8 cellular contexts compared by ENCODE assay signal in genomic region chr12:56152756-56153137, GRCh38. TPM values are rescaled to one million over a fixed set of nuclear protein-coding genes. Genes with fewer than 3 reads are reported as not detected.
DNase-seq lines count a peak whose midpoint lies in the region; ATAC-seq lines count a peak whose summit lies in the region.

No MANE protein-coding gene starts in this region.

- H3K36me3 Mint-ChIP-seq in activated CD4-positive, alpha-beta memory T cell treated with anti-CD3 and anti-CD28 coated beads, Interleukin-2, amount 10 ng/mL, durations not matched to agents 7 days and 5 days (ENCODE audit: low read depth): peaks cover 26% of the 10 kb centered on the region
- peaks cover 10% of the 10 kb centered on the region for H3K36me3 Mint-ChIP-seq in stimulated activated memory B cell treated with anti-CD40 and anti-IgM and Interleukin-4, amounts not matched to agents 10 μg/mL and 1 μg/mL and 100 μg/mL, for 72 hours

- H3K4me1 Mint-ChIP-seq in activated CD4-positive, alpha-beta memory T cell treated with anti-CD3 and anti-CD28 coated beads, Interleukin-2, amount 10 ng/mL, durations not matched to agents 7 days and 5 days: peaks cover 56% of the 10 kb centered on the region
- H3K4me1 Mint-ChIP-seq in stimulated activated memory B cell treated with anti-CD40 and anti-IgM and Interleukin-4, amounts not matched to agents 10 μg/mL and 1 μg/mL and 100 μg/mL, for 72 hours: peaks cover 52% of the 10 kb centered on the region

- no peaks in the 10 kb centered on the region for H3K9me3 Mint-ChIP-seq in activated CD4-positive, alpha-beta memory T cell treated with anti-CD3 and anti-CD28 coated beads, Interleukin-2, amount 10 ng/mL, durations not matched to agents 7 days and 5 days
- H3K9me3 Mint-ChIP-seq in stimulated activated memory B cell treated with anti-CD40 and anti-IgM and Interleukin-4, amounts not matched to agents 10 μg/mL and 1 μg/mL and 100 μg/mL, for 72 hours: no peaks in the 10 kb centered on the region

- H3K36me3 ChIP-seq in iPS DF 6.9 (ENCODE audit: control insufficient read depth, insufficient read depth, low read length): peaks cover 4% of the 10 kb centered on the region; the same call in 1 of the 2 replicates

- POLR2A ChIA-PET in activated CD4-positive, alpha-beta memory T cell treated with anti-CD3 and anti-CD28 coated beads, Interleukin-2, amount 10 ng/mL, durations not matched to agents 7 days and 5 days (lab: Charles Lee): interaction anchor here (1.9 to 4.7 kb wide), 3 partner anchors 24 to 36 kb away, joined by 13 to 53 read pairs (median 42); partner anchors contain the start of genes ESYT1 and SMARCC2

- no CpG with 5 or more reads among the region's 7 CpGs for WGBS in iPS DF 6.9 (ENCODE audit: insufficient coverage, insufficient read length)

- peak overlapping the region; percentile 100 for H3K27ac Mint-ChIP-seq in activated CD4-positive, alpha-beta memory T cell treated with anti-CD3 and anti-CD28 coated beads, Interleukin-2, amount 10 ng/mL, durations not matched to agents 7 days and 5 days
- peak overlapping the region; percentile 97 for H3K27ac Mint-ChIP-seq in stimulated activated memory B cell treated with anti-CD40 and anti-IgM and Interleukin-4, amounts not matched to agents 10 μg/mL and 1 μg/mL and 100 μg/mL, for 72 hours

- H3K27me3 Mint-ChIP-seq in activated CD4-positive, alpha-beta memory T cell treated with anti-CD3 and anti-CD28 coated beads, Interleukin-2, amount 10 ng/mL, durations not matched to agents 7 days and 5 days: no peaks in the 10 kb centered on the region
- no peaks in the 10 kb centered on the region for H3K27me3 Mint-ChIP-seq in stimulated activated memory B cell treated with anti-CD40 and anti-IgM and Interleukin-4, amounts not matched to agents 10 μg/mL and 1 μg/mL and 100 μg/mL, for 72 hours

- no peak for ATAC-seq in stimulated activated memory B cell treated with anti-CD40 and anti-IgM and Interleukin-4, amounts not matched to agents 10 μg/mL and 1 μg/mL and 100 μg/mL, for 72 hours
- no peak for ATAC-seq in HG02885 (IDR thresholded peaks at IDR 0.05; ENCODE audit: poor library complexity, unreplicated experiment)
- no peak for ATAC-seq in GM21717 (IDR thresholded peaks at IDR 0.05; ENCODE audit: unreplicated experiment)
- no peak for ATAC-seq in GM18520 (IDR thresholded peaks at IDR 0.05; ENCODE audit: unreplicated experiment)

- CTCF ChIA-PET in activated CD4-positive, alpha-beta memory T cell treated with anti-CD3 and anti-CD28 coated beads, Interleukin-2, amount 10 ng/mL, durations not matched to agents 7 days and 5 days (lab: Charles Lee): no interaction called here

- DNase-seq in NCI-H1417 (lab: John Stamatoyannopoulos, UW) (peak in 2 of 3 experiments; percentile 61), NCI-H1417 treated with DMSO at 0.1 percent for 48 hours (lab: John Stamatoyannopoulos, UW) (no peak), iPS DF 6.9 (ENCODE audit: low read depth, low spot score) (no peak)
- DNase-seq in activated CD4-positive, alpha-beta memory T cell treated with anti-CD3 and anti-CD28 coated beads, Interleukin-2, amount 10 ng/mL, durations not matched to agents 7 days and 5 days: no peak

- peak overlapping the region; percentile 86; the same call in 1 of the 2 replicates for H3K4me3 ChIP-seq in iPS DF 6.9 (ENCODE audit: low read length)

- peak overlapping the region; percentile 94 for H3K4me3 Mint-ChIP-seq in activated CD4-positive, alpha-beta memory T cell treated with anti-CD3 and anti-CD28 coated beads, Interleukin-2, amount 10 ng/mL, durations not matched to agents 7 days and 5 days
- H3K4me3 Mint-ChIP-seq in stimulated activated memory B cell treated with anti-CD40 and anti-IgM and Interleukin-4, amounts not matched to agents 10 μg/mL and 1 μg/mL and 100 μg/mL, for 72 hours: peak overlapping the region; percentile 92

- H3K27me3 ChIP-seq in iPS DF 6.9 (ENCODE audit: control insufficient read depth, insufficient read depth, low read length): no peaks in the 10 kb centered on the region

- H3K4me1 ChIP-seq in iPS DF 6.9 (ENCODE audit: control insufficient read depth, insufficient read depth, low read length): no peaks in the 10 kb centered on the region; the same call in 1 of the 2 replicates

- no peaks in the 10 kb centered on the region for H3K9me3 ChIP-seq in iPS DF 6.9 (ENCODE audit: control insufficient read depth, insufficient read depth, low read length)

- H3K27ac ChIP-seq in iPS DF 6.9 (ENCODE audit: low read length): no peak overlapping the region

RNA-seq across cellular contexts. Expression of gene MYL6B, which starts 0.4 kb away (rescaled TPM):
- total RNA-seq in activated CD4-positive, alpha-beta memory T cell treated with anti-CD3 and anti-CD28 coated beads, Interleukin-2, amount 10 ng/mL, durations not matched to agents 7 days and 5 days: 10 to 100 TPM; 60.4 to 63.2 TPM

RNA-seq across cellular contexts. Expression of gene MYL6, which starts 5.4 kb away (rescaled TPM):
- 1,000 to 10,000 TPM; 1,594 to 1,602 TPM for total RNA-seq in activated CD4-positive, alpha-beta memory T cell treated with anti-CD3 and anti-CD28 coated beads, Interleukin-2, amount 10 ng/mL, durations not matched to agents 7 days and 5 days

RNA-seq across cellular contexts. Expression of gene ESYT1, which starts 24.7 kb away (rescaled TPM):
- 100 to 1,000 TPM; 266 to 279 TPM for total RNA-seq in activated CD4-positive, alpha-beta memory T cell treated with anti-CD3 and anti-CD28 coated beads, Interleukin-2, amount 10 ng/mL, durations not matched to agents 7 days and 5 days

RNA-seq across cellular contexts. Expression of gene ZC3H10, which starts 34.7 kb away (rescaled TPM):
- 10 to 100 TPM in 1 of 2 experiments, 1 to 10 TPM in 1; 8.0 to 10.3 TPM for total RNA-seq in activated CD4-positive, alpha-beta memory T cell treated with anti-CD3 and anti-CD28 coated beads, Interleukin-2, amount 10 ng/mL, durations not matched to agents 7 days and 5 days

RNA-seq across cellular contexts. Expression of gene RPL41, which starts 36.3 kb away (rescaled TPM):
- 1,000 to 10,000 TPM; 3,981 to 4,002 TPM for total RNA-seq in activated CD4-positive, alpha-beta memory T cell treated with anti-CD3 and anti-CD28 coated beads, Interleukin-2, amount 10 ng/mL, durations not matched to agents 7 days and 5 days

Comparison
In these comparisons a context has a peak if more than half of its experiments do, and no peak if none do; other contexts are left out.
1. DNase-seq: peak in NCI-H1417 (2 of 3); none in NCI-H1417 treated with DMSO at 0.1 percent for 48 hours (single experiment), activated CD4-positive, alpha-beta memory T cell treated with anti-CD3 and anti-CD28 coated beads, Interleukin-2, amount 10 ng/mL, durations not matched to agents 7 days and 5 days (single experiment) and iPS DF 6.9 (single experiment).